ENCODE assay signal across 13 cellular contexts in genomic region chr3:170368921-170369320, GRCh38. TPM values are rescaled to one million over a fixed set of nuclear protein-coding genes. Genes with fewer than 3 reads are reported as not detected.
DNase-seq lines count a peak whose midpoint lies in the region; TF ChIP-seq lines count a peak whose summit lies in the region.
"Had no signal": no experiment of that assay in that cellular context is flagged by ENCODE, and none has a peak within 500 bp of the region (broad histone marks: within the 10 kb centered on the region; RNA-seq: fewer than 3 reads in every experiment).

No MANE protein-coding gene starts in this region.

- H3K4me1 Mint-ChIP-seq in endodermal cell (peaks cover 2% of the 10 kb centered on the region), osteocyte (ENCODE audit: unreplicated experiment) (peaks cover 46% of the 10 kb centered on the region)

- H3K9ac ChIP-seq in MM.1S (ENCODE audit: low read length): no peak overlapping the region
- no peak overlapping the region for H3K9ac ChIP-seq in endodermal cell (ENCODE audit: extremely low read depth, low read length, poor library complexity, severe bottlenecking)

- H3K4me1 ChIP-seq in DOHH2 (ENCODE audit: control insufficient read depth, low read length) (peaks cover 87% of the 10 kb centered on the region), MM.1S (ENCODE audit: low read length) (no peaks in the 10 kb centered on the region), endodermal cell (ENCODE audit: control insufficient read depth, insufficient read depth, low read length) (no peaks in the 10 kb centered on the region)

- DNase-seq in MM.1S (no peak), endodermal cell (no peak), osteocyte (ENCODE audit: extremely low spot score, unreplicated experiment) (no peak), AG08396 (ENCODE audit: low spot score) (no peak), NCI-H2029 treated with DMSO at 0.1 percent for 48 hours (lab: John Stamatoyannopoulos, UW) (no peak), cerebellar nuclear complex (lab: John Stamatoyannopoulos, UW) (no peak)
- no peak for DNase-seq in activated CD4-positive, alpha-beta T cell treated with anti-CD3 and anti-CD28 coated beads, Interleukin-2, amount 50 U/mL, for 1 hour
- DNase-seq: aorta, left colon, NCI-H82, testis had no signal

- H3K9me2 ChIP-seq in DOHH2 (replicated peaks; ENCODE audit: control insufficient read depth, low read length): no peaks in the 10 kb centered on the region
- no peaks in the 10 kb centered on the region for H3K9me2 ChIP-seq in MM.1S (replicated peaks; ENCODE audit: insufficient read depth, low read length)

- H3K4me3 ChIP-seq in DOHH2 (ENCODE audit: low read length) (peak overlapping the region; percentile 63), MM.1S (ENCODE audit: low read length) (no peak overlapping the region), endodermal cell (ENCODE audit: low read length) (peak overlapping the region; percentile 65)
- H3K4me3 ChIP-seq: testis had no signal

- H3K27ac ChIP-seq in DOHH2 (ENCODE audit: low read depth, low read length) (no peak overlapping the region), MM.1S (ENCODE audit: low read length) (no peak overlapping the region), endodermal cell (ENCODE audit: low read depth, low read length) (no peak overlapping the region)
- H3K27ac ChIP-seq: testis had no signal

- H3K36me3 Mint-ChIP-seq in endodermal cell (ENCODE audit: low read depth) (peaks cover 75% of the 10 kb centered on the region), osteocyte (ENCODE audit: unreplicated experiment) (peaks cover 26% of the 10 kb centered on the region)

- peaks cover 99% of the 10 kb centered on the region for H3K79me2 ChIP-seq in DOHH2 (ENCODE audit: control insufficient read depth, low read length)
- peaks cover 56% of the 10 kb centered on the region for H3K79me2 ChIP-seq in MM.1S (ENCODE audit: low read length)

- H3K9me3 ChIP-seq in DOHH2 (ENCODE audit: control insufficient read depth, insufficient read depth, low read length) (no peaks in the 10 kb centered on the region), MM.1S (replicated peaks; ENCODE audit: insufficient read depth, low read length) (no peaks in the 10 kb centered on the region), endodermal cell (ENCODE audit: control insufficient read depth, low read length) (peaks cover 19% of the 10 kb centered on the region)
- H3K9me3 ChIP-seq: testis had no signal

- no peaks in the 10 kb centered on the region for H3K27me3 Mint-ChIP-seq in endodermal cell (ENCODE audit: insufficient read depth)
- H3K27me3 Mint-ChIP-seq in osteocyte (ENCODE audit: unreplicated experiment): no peaks in the 10 kb centered on the region

- peaks cover 72% of the 10 kb centered on the region for H3K36me3 ChIP-seq in DOHH2 (ENCODE audit: control insufficient read depth, low read length)
- H3K36me3 ChIP-seq in MM.1S (replicated peaks; ENCODE audit: insufficient read depth, low read length): no peaks in the 10 kb centered on the region
- peaks cover 93% of the 10 kb centered on the region for H3K36me3 ChIP-seq in endodermal cell (ENCODE audit: control insufficient read depth, insufficient read depth, low read length)

- H3K27ac Mint-ChIP-seq in endodermal cell: no peak overlapping the region
- no peak overlapping the region for H3K27ac Mint-ChIP-seq in osteocyte (ENCODE audit: unreplicated experiment)

- 90 to 95% methylated on average over 1 to 2 of the region's 2 CpGs for WGBS in endodermal cell (ENCODE audit: insufficient coverage in 1 of 2, insufficient read length in 1 of 2), 2 experiments

- H3K4me2 ChIP-seq in DOHH2 (ENCODE audit: low read length) (peak overlapping the region; percentile 74), MM.1S (ENCODE audit: low read depth, low read length) (no peak overlapping the region)

- TF ChIP-seq CTCF in DOHH2 (IDR thresholded peaks at IDR 0.05; ENCODE audit: low read depth, low read length, poor library complexity, severe bottlenecking): peak; percentile 46
- TF ChIP-seq CTCF in MM.1S (IDR thresholded peaks at IDR 0.05; ENCODE audit: low read length): peak; percentile 41
- TF ChIP-seq CTCF in endodermal cell (conservative IDR thresholded peaks at IDR 0.05): peak; percentile 36
- TF ChIP-seq CTCF in osteocyte (IDR thresholded peaks at IDR 0.05): peak; percentile 44

- H4K20me1 ChIP-seq in DOHH2 (ENCODE audit: control insufficient read depth, insufficient read depth, low read depth, low read length): peaks cover 5% of the 10 kb centered on the region; the same call in 1 of the 2 replicates
- H4K20me1 ChIP-seq in MM.1S (ENCODE audit: insufficient read depth, low read length): no peaks in the 10 kb centered on the region

- no peaks in the 10 kb centered on the region for H3K27me3 ChIP-seq in DOHH2 (ENCODE audit: control insufficient read depth, low read length)
- H3K27me3 ChIP-seq in MM.1S (replicated peaks; ENCODE audit: insufficient read depth, low read length): no peaks in the 10 kb centered on the region
- no peaks in the 10 kb centered on the region for H3K27me3 ChIP-seq in endodermal cell (ENCODE audit: control insufficient read depth, insufficient read depth, low read length, poor library complexity, severe bottlenecking)
- H3K27me3 ChIP-seq: testis had no signal

- H3K4me3 Mint-ChIP-seq in endodermal cell (no peak overlapping the region), osteocyte (ENCODE audit: unreplicated experiment) (no peak overlapping the region)

- H3K9me3 Mint-ChIP-seq in endodermal cell (no peaks in the 10 kb centered on the region), osteocyte (ENCODE audit: unreplicated experiment) (no peaks in the 10 kb centered on the region)

- no peak overlapping the region for H2AFZ ChIP-seq in MM.1S (ENCODE audit: low read length)

- H3F3A ChIP-seq in DOHH2 (ENCODE audit: control insufficient read depth, insufficient read depth): peaks cover 16% of the 10 kb centered on the region
- H3F3A ChIP-seq in MM.1S (ENCODE audit: insufficient read depth, low read length): no peaks in the 10 kb centered on the region

RNA-seq across cellular contexts. Expression of gene SKIL, which starts 11.4 kb away (rescaled TPM):
- 100 to 1,000 TPM; 147 to 174 TPM for total RNA-seq in endodermal cell
- polyA plus RNA-seq in endodermal cell (2013, experiment 1 of 2): 66.6 TPM
- polyA plus RNA-seq in endodermal cell (2013, experiment 2 of 2): 78.0 TPM
- 74.4 and 83.0 TPM in 2 replicates for total RNA-seq in osteocyte

RNA-seq across cellular contexts. Expression of gene CLDN11, which starts 49.7 kb away (rescaled TPM):
- total RNA-seq in endodermal cell: 10 to 100 TPM; 15.3 to 26.1 TPM
- 14.0 TPM for polyA plus RNA-seq in endodermal cell (2013, experiment 1 of 2)
- 14.3 TPM for polyA plus RNA-seq in endodermal cell (2013, experiment 2 of 2)
- 10.8 and 13.8 TPM in 2 replicates for total RNA-seq in osteocyte
- total RNA-seq: T-helper 2 cell treated with Interferon-gamma antibody and Interleukin-4, amounts not matched to agents 100 ng/mL and 5 ng/mL, for 36 hours had no signal
